ENCODE assay signal across 8 cellular contexts in genomic region chr6:14210077-14210476, GRCh38.
DNase-seq lines count a peak whose midpoint lies in the region; ATAC-seq and TF ChIP-seq lines count a peak whose summit lies in the region.

No MANE protein-coding gene starts in this region.

- H3K4me1 Mint-ChIP-seq in activated T-cell treated with anti-CD3 and anti-CD28 coated beads, Interleukin-2, amount 50 U/mL, for 4 hours (ENCODE audit: low read depth) = peaks cover 21% of the 10 kb centered on the region
- peaks cover 38 to 80% of the 10 kb centered on the region in 2 donors for H3K4me1 Mint-ChIP-seq in stimulated activated naive B cell treated with anti-CD40 and anti-IgM and Interleukin-4, amounts not matched to agents 10 μg/mL and 1 μg/mL and 100 μg/mL, for 72 hours

- no TSS peak for BruUV-seq in PC-3 (replicated peaks; lab: Mats Ljungman, UMichigan)

- H3K36me3 Mint-ChIP-seq in activated T-cell treated with anti-CD3 and anti-CD28 coated beads, Interleukin-2, amount 50 U/mL, for 4 hours (ENCODE audit: insufficient read depth) = no peaks in the 10 kb centered on the region
- peaks cover 20 to 43% of the 10 kb centered on the region in 2 donors for H3K36me3 Mint-ChIP-seq in stimulated activated naive B cell treated with anti-CD40 and anti-IgM and Interleukin-4, amounts not matched to agents 10 μg/mL and 1 μg/mL and 100 μg/mL, for 72 hours

- H3F3A ChIP-seq in PC-3 (ENCODE audit: low read length, unreplicated experiment) = no peaks in the 10 kb centered on the region

- intact Hi-C loops in PC-3 (cut with micrococcal nuclease) = loop anchor here (2.0 to 10.0 kb wide), 6 partner anchors 61 to 1035 kb away; no protein-coding TSS in a partner anchor

- CTCF ChIA-PET in PC-3 (lab: Charles Lee) = no interaction called here

- H3K79me2 ChIP-seq in PC-3 (ENCODE audit: low read length) (no peaks in the 10 kb centered on the region), fibroblast of lung (ENCODE audit: control insufficient read depth, insufficient read depth, low read length) (no peaks in the 10 kb centered on the region)

- ATAC-seq in activated T-cell treated with anti-CD3 and anti-CD28 coated beads, Interleukin-2, amount 50 U/mL, for 4 hours = no peak
- ATAC-seq in PC-3 = no peak
- ATAC-seq in stimulated activated naive B cell treated with anti-CD40 and anti-IgM and Interleukin-4, amounts not matched to agents 10 μg/mL and 1 μg/mL and 100 μg/mL, for 72 hours (replicated peaks) = no peak
- ATAC-seq in HG02938 (IDR thresholded peaks at IDR 0.05; ENCODE audit: unreplicated experiment) = no peak

- no peak for TF ChIP-seq CTCF in PC-3 (conservative IDR thresholded peaks at IDR 0.05; ENCODE audit: low read depth, low read length)
- TF ChIP-seq CTCF in fibroblast of lung (conservative IDR thresholded peaks at IDR 0.05 in 1 of 2, IDR thresholded peaks at IDR 0.05 in 1 of 2; ENCODE audit: low read depth in 1 of 2, low read length in 2 of 2) = no peak

- H3K27ac Mint-ChIP-seq in stimulated activated naive B cell treated with anti-CD40 and anti-IgM and Interleukin-4, amounts not matched to agents 10 μg/mL and 1 μg/mL and 100 μg/mL, for 72 hours = peak overlapping the region; percentile 94

- H2AFZ ChIP-seq in PC-3 (ENCODE audit: low read length) (no peak overlapping the region), fibroblast of lung (ENCODE audit: low read length) (no peak overlapping the region)

- no peak for DNase-seq in activated T-cell treated with anti-CD3 and anti-CD28 coated beads, Interleukin-2, amount 50 U/mL, for 4 hours
- DNase-seq in activated T-cell treated with anti-CD3 and anti-CD28 coated beads for 4 hours (no peak), PC-3 (no peak), fibroblast of lung (ENCODE audit: low read depth in 2 of 2) (no peak), T-helper 9 cell (no peak)
- no peak for DNase-seq in stimulated activated naive B cell treated with anti-CD40 and anti-IgM and Interleukin-4, amounts not matched to agents 10 μg/mL and 1 μg/mL and 100 μg/mL, for 72 hours
- DNase-seq in stimulated activated CD8-positive, alpha-beta memory T cell treated with anti-CD3 and anti-CD28 coated beads, Interleukin-4, amount 100 ng/mL, for 48 hours = no peak

- no peak overlapping the region for H3K27ac ChIP-seq in PC-3 (ENCODE audit: low read length)
- H3K27ac ChIP-seq in fibroblast of lung (ENCODE audit: insufficient read depth, low read length) = no peak overlapping the region

- peak overlapping the region; percentile 76 for H3K4me3 Mint-ChIP-seq in activated T-cell treated with anti-CD3 and anti-CD28 coated beads, Interleukin-2, amount 50 U/mL, for 4 hours
- peak overlapping the region; percentile 78 to 86 for H3K4me3 Mint-ChIP-seq in stimulated activated naive B cell treated with anti-CD40 and anti-IgM and Interleukin-4, amounts not matched to agents 10 μg/mL and 1 μg/mL and 100 μg/mL, for 72 hours

- POLR2A ChIA-PET in PC-3 (lab: Charles Lee; ENCODE audit: unreplicated experiment) = interaction anchor here (0.6 kb wide), 1 partner anchor 78 kb away, joined by 4 read pairs; no protein-coding TSS in a partner anchor

- H3K9me3 ChIP-seq in PC-3 (ENCODE audit: low read length) (no peaks in the 10 kb centered on the region), fibroblast of lung (ENCODE audit: control insufficient read depth, insufficient read depth, low read depth, low read length) (no peaks in the 10 kb centered on the region)

- no peaks in the 10 kb centered on the region for H3K27me3 Mint-ChIP-seq in activated T-cell treated with anti-CD3 and anti-CD28 coated beads, Interleukin-2, amount 50 U/mL, for 4 hours (ENCODE audit: low read depth)
- no peaks in the 10 kb centered on the region for H3K27me3 Mint-ChIP-seq in stimulated activated naive B cell treated with anti-CD40 and anti-IgM and Interleukin-4, amounts not matched to agents 10 μg/mL and 1 μg/mL and 100 μg/mL, for 72 hours

- H3K4me3 ChIP-seq in PC-3 (ENCODE audit: low read length) = peak overlapping the region; percentile 82; the same call in 1 of the 2 replicates
- H3K4me3 ChIP-seq in fibroblast of lung (replicated peaks in 1 of 4; ENCODE audit: control extremely low read depth in 1 of 4, insufficient read depth in 1 of 4, low read depth in 3 of 4, low read length in 4 of 4) = no peak overlapping the region

- H3K4me2 ChIP-seq in PC-3 (ENCODE audit: low read length) = peak overlapping the region; percentile 96
- H3K4me2 ChIP-seq in fibroblast of lung (ENCODE audit: extremely low read depth, insufficient read depth, low read length) = peak overlapping the region; percentile 71

- H3K4me1 ChIP-seq in PC-3 (ENCODE audit: insufficient read depth, low read length) (peaks cover 20% of the 10 kb centered on the region), fibroblast of lung (ENCODE audit: control insufficient read depth, extremely low read depth, insufficient read depth, low read length) (no peaks in the 10 kb centered on the region)

- H4K20me1 ChIP-seq in PC-3 (ENCODE audit: low read length) (no peaks in the 10 kb centered on the region), fibroblast of lung (ENCODE audit: control insufficient read depth, extremely low read depth, insufficient read depth, low read length) (no peaks in the 10 kb centered on the region)

- H3K36me3 ChIP-seq in PC-3 (ENCODE audit: low read depth, low read length) (no peaks in the 10 kb centered on the region), fibroblast of lung (ENCODE audit: control insufficient read depth, insufficient read depth, low read length) (no peaks in the 10 kb centered on the region)

- no peaks in the 10 kb centered on the region for H3K9me3 Mint-ChIP-seq in activated T-cell treated with anti-CD3 and anti-CD28 coated beads, Interleukin-2, amount 50 U/mL, for 4 hours
- peaks cover 0 to 1% of the 10 kb centered on the region in 2 donors for H3K9me3 Mint-ChIP-seq in stimulated activated naive B cell treated with anti-CD40 and anti-IgM and Interleukin-4, amounts not matched to agents 10 μg/mL and 1 μg/mL and 100 μg/mL, for 72 hours

- H3K9ac ChIP-seq in PC-3 (ENCODE audit: low read length) (peak overlapping the region; percentile 82), fibroblast of lung (ENCODE audit: insufficient read depth, low read length) (no peak overlapping the region)

- H3K27me3 ChIP-seq in PC-3 (ENCODE audit: low read length) (no peaks in the 10 kb centered on the region), fibroblast of lung (ENCODE audit: control insufficient read depth, insufficient read depth, low read length) (no peaks in the 10 kb centered on the region)

- no peaks in the 10 kb centered on the region for H3K9me2 ChIP-seq in PC-3 (replicated peaks; ENCODE audit: low read length)
